ENCODE assay signal across 8 cellular contexts in genomic region chr17:48611681-48612455, GRCh38. TPM values are rescaled to one million over a fixed set of nuclear protein-coding genes. Genes with fewer than 3 reads are reported as not detected.
DNase-seq lines count a peak whose midpoint lies in the region; ATAC-seq and TF ChIP-seq lines count a peak whose summit lies in the region.

No MANE protein-coding gene starts in this region.

- H3K4me3 ChIP-seq in left ventricle myocardium inferior (peak overlapping the region; percentile 63), right atrium auricular region (peak overlapping the region in 1 of 2 donors; percentile 49), uterus (peak overlapping the region; percentile 27 to 42)

- peaks cover 50% of the 10 kb centered on the region for H3K4me1 ChIP-seq in left ventricle myocardium inferior
- peaks cover 0 to 47% of the 10 kb centered on the region in 2 donors for H3K4me1 ChIP-seq in right atrium auricular region
- peaks cover 0 to 16% of the 10 kb centered on the region in 2 donors for H3K4me1 ChIP-seq in uterus

- TF ChIP-seq CTCF in left ventricle myocardium inferior (IDR thresholded peaks at IDR 0.05; ENCODE audit: borderline replicate concordance) (no peak), right atrium auricular region (IDR thresholded peaks at IDR 0.05) (no peak), uterus (IDR thresholded peaks at IDR 0.05) (no peak)

- H3K9me3 ChIP-seq in left ventricle myocardium inferior (replicated peaks) (no peaks in the 10 kb centered on the region), right atrium auricular region (no peaks in the 10 kb centered on the region), uterus (no peaks in the 10 kb centered on the region)

- no peaks in the 10 kb centered on the region for H3K36me3 ChIP-seq in left ventricle myocardium inferior
- H3K36me3 ChIP-seq in right atrium auricular region: no peaks in the 10 kb centered on the region
- no peaks in the 10 kb centered on the region for H3K36me3 ChIP-seq in uterus

- ATAC-seq in HG02798 (IDR thresholded peaks at IDR 0.05; ENCODE audit: poor library complexity, unreplicated experiment): no peak

- peak in 1 of 2 donors; percentile 54 for TF ChIP-seq POLR2A in uterus (IDR thresholded peaks at IDR 0.05)

- DNase-seq in left ventricle myocardium inferior (no peak), right atrium auricular region (ENCODE audit: low spot score) (no peak), RPMI7951 (ENCODE audit: low read depth) (peak; percentile 32), islet precursor cell (peak; percentile 96), uterus (no peak), NCI-H524 (lab: John Stamatoyannopoulos, UW) (no peak)
- DNase-seq in stimulated activated CD4-positive, alpha-beta T cell treated with anti-CD3 and anti-CD28 coated beads, Interleukin-15, amount 100 ng/mL, for 24 hours: no peak

- H3K27ac ChIP-seq in left ventricle myocardium inferior (replicated peaks) (peak overlapping the region; percentile 62), right atrium auricular region (no peak overlapping the region), uterus (peak overlapping the region; percentile 43 to 75)

- peaks cover 100% of the 10 kb centered on the region for H3K27me3 ChIP-seq in left ventricle myocardium inferior (ENCODE audit: low read depth)
- H3K27me3 ChIP-seq in right atrium auricular region: peaks cover 78 to 84% of the 10 kb centered on the region in 2 donors
- peaks cover 39 to 87% of the 10 kb centered on the region in 2 donors for H3K27me3 ChIP-seq in uterus

- intact Hi-C loops in left ventricle myocardium inferior (cut with micrococcal nuclease): loop anchor here (10.0 kb wide), 1 partner anchor 277 kb away; no protein-coding TSS in a partner anchor
- intact Hi-C loops in uterus (cut with DNase I; ENCODE audit: low total_unique reads): no loop called here

RNA-seq across cellular contexts. Expression of gene HOXB7, which starts 1.1 kb away (rescaled TPM):
- total RNA-seq in left ventricle myocardium inferior (0.16 TPM), right atrium auricular region (under 1 TPM; 0.24 to 0.78 TPM), uterus (1 to 10 TPM in 3 of 4 donors, not detected in 1; 1.0 to 6.9 (median 3.5) TPM)
- total RNA-seq in RPMI7951 (2014; rRNA removed; shearing (Covaris generic)): 24.9 and 26.1 TPM in 2 replicates

RNA-seq across cellular contexts. Expression of gene HOXB8, which starts 3.2 kb away (rescaled TPM):
- total RNA-seq in left ventricle myocardium inferior (not detected), right atrium auricular region (not detected), uterus (1 to 10 TPM in 2 of 4 donors, under 1 TPM in 1, not detected in 1; 0.29 to 9.5 (median 1.9) TPM)
- 0.24 and 0.49 TPM in 2 replicates for total RNA-seq in RPMI7951 (2014; rRNA removed; shearing (Covaris generic))

RNA-seq across cellular contexts. Expression of gene HOXB6, which starts 7.1 kb away (rescaled TPM):
- total RNA-seq in left ventricle myocardium inferior (0.66 TPM), right atrium auricular region (1 to 10 TPM in 1 of 2 donors, under 1 TPM in 1; 0.82 to 2.6 TPM), uterus (10 to 100 TPM in 1 of 4 donors, 1 to 10 TPM in 1, under 1 TPM in 1, not detected in 1; 0.88 to 18.2 (median 7.3) TPM)
- total RNA-seq in RPMI7951 (2014; rRNA removed; shearing (Covaris generic)): 4.8 and 7.3 TPM in 2 replicates

RNA-seq across cellular contexts. Expression of gene HOXB9, which starts 14.3 kb away (rescaled TPM):
- total RNA-seq in left ventricle myocardium inferior (not detected), right atrium auricular region (not detected), uterus (1 to 10 TPM in 1 of 4 donors, under 1 TPM in 1, not detected in 2; 0.43 to 1.0 TPM)
- total RNA-seq in RPMI7951 (2014; rRNA removed; shearing (Covaris generic)): 2.3 and 4.1 TPM in 2 replicates

RNA-seq across cellular contexts. Expression of gene HOXB5, which starts 18.3 kb away (rescaled TPM):
- total RNA-seq in left ventricle myocardium inferior (not detected), right atrium auricular region (not detected), uterus (1 to 10 TPM in 1 of 4 donors, under 1 TPM in 2, not detected in 1; 0.55 to 2.5 (median 0.59) TPM)
- 0.10 and 0.24 TPM in 2 replicates for total RNA-seq in RPMI7951 (2014; rRNA removed; shearing (Covaris generic))

Comparison
In these comparisons a context has a peak if more than half of its experiments do, and no peak if none do; other contexts are left out.
1. H3K27ac ChIP-seq: peak in left ventricle myocardium inferior (single experiment) and uterus (2 of 2); none in right atrium auricular region (0 of 2).
2. DNase-seq: peak in RPMI7951 (single experiment) and islet precursor cell (single experiment); none in left ventricle myocardium inferior (single experiment), right atrium auricular region (single experiment), uterus (0 of 2), stimulated activated CD4-positive, alpha-beta T cell treated with anti-CD3 and anti-CD28 coated beads, Interleukin-15, amount 100 ng/mL, for 24 hours (single experiment) and NCI-H524 (0 of 2).